Comparison of ENCODE assay signal across 1 cellular context in genomic region chrX:153662266-153662665, GRCh38.
A peak's percentile ranks its signal among the peaks of the same experiment; 100 is the strongest.
TF ChIP-seq lines count a peak whose summit lies in the region.

No MANE protein-coding gene starts in this region.

TF ChIP-seq in GM12878, 131 proteins besides CTCF, POLR2A, EP300 and RAD21:
- TF ChIP-seq SMC3 (IDR thresholded peaks at IDR 0.05; ENCODE audit: borderline replicate concordance, low read length) = peak; percentile 20; the same call in 1 of the 2 replicates
- no peak for TF ChIP-seq MAX (IDR thresholded peaks at IDR 0.05; ENCODE audit: low read depth, low read length)
